14 cellular contexts compared by ENCODE assay signal in the genomic region with DNA sequence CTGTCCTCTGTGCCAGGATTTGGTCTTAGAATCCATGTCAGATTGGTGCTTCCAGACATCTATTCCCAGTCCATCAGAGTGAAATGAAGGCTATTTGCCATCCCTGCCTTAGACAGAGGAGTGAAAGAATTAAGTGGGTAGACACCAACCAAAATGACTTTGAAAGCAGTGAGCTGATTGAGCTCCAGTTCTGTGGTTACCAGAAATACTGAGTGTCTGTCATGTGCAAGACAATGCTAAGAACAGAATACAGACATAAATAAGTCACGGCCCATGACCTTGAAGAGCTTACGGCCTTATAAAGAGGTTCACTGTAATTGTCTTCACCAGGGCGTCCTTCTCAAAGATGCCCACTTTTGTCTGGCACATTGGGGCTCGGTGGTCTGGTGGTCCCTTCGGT. TPM values are rescaled to one million over a fixed set of nuclear protein-coding genes. Genes with fewer than 3 reads are reported as not detected.
"Had no signal": no experiment of that assay in that cellular context is flagged by ENCODE, and none has a peak within 500 bp of the region (broad histone marks: within the 10 kb centered on the region; RNA-seq: fewer than 3 reads in every experiment).

No MANE protein-coding gene starts in this region.

- H3K27ac ChIP-seq: esophagus squamous epithelium, parathyroid adenoma, thyroid gland, uterus had no signal

- DNase-seq: activated CD4-positive, CD25-positive, alpha-beta regulatory T cell; activated T-cell treated with anti-CD3 and anti-CD28 coated beads for 4 hours; dorsolateral prefrontal cortex; esophagus squamous epithelium; foreskin fibroblast; left colon; midbrain; stimulated activated CD4-positive, alpha-beta T cell treated with anti-CD3 and anti-CD28 coated beads, Interleukin-4, amount 100 ng/mL, for 1 hour; stimulated activated CD8-positive, alpha-beta memory T cell treated with anti-CD3 and anti-CD28 coated beads, Interleukin-4, amount 100 ng/mL, for 48 hours; thyroid gland; uterus had no signal

- H3K27me3 ChIP-seq: dorsolateral prefrontal cortex, thyroid gland, uterus had no signal

- H3K36me3 ChIP-seq: uterus had no signal

- H3K4me1 ChIP-seq: esophagus squamous epithelium, parathyroid adenoma, thyroid gland, uterus had no signal

- H2AFZ ChIP-seq: parathyroid adenoma had no signal

- H3K9ac ChIP-seq: parathyroid adenoma had no signal

- H3K9me3 ChIP-seq: esophagus squamous epithelium, thyroid gland, uterus had no signal

- H3K4me3 ChIP-seq: dorsolateral prefrontal cortex, esophagus squamous epithelium, lung, thyroid gland, uterus had no signal

- ATAC-seq: left colon had no signal

- H3K79me2 ChIP-seq: parathyroid adenoma had no signal

RNA-seq across cellular contexts. Expression of gene MANSC4, which starts 21.6 kb away (rescaled TPM):
- total RNA-seq: esophagus squamous epithelium, left colon, lung, renal cortical epithelial cell, thyroid gland had no signal
- polyA plus RNA-seq: lung had no signal
